ENCODE assay signal across 1 cellular context in genomic region chr14:73717998-73718741, GRCh38.
TF ChIP-seq lines count a peak whose summit lies in the region.

No MANE protein-coding gene starts in this region.

TF ChIP-seq in GM12878, 131 proteins besides CTCF, POLR2A, EP300 and RAD21 (continued from another document):
- no peak for TF ChIP-seq PRDM15 (CRISPR knock-in tag; IDR thresholded peaks at IDR 0.05)
- no peak for TF ChIP-seq HDAC6 (IDR thresholded peaks at IDR 0.05; ENCODE audit: unreplicated experiment)
- no peak for TF ChIP-seq ZNF622 (IDR thresholded peaks at IDR 0.05)
- no peak for TF ChIP-seq CBX5 (IDR thresholded peaks at IDR 0.05; ENCODE audit: low read depth)
